In the genomic region with DNA sequence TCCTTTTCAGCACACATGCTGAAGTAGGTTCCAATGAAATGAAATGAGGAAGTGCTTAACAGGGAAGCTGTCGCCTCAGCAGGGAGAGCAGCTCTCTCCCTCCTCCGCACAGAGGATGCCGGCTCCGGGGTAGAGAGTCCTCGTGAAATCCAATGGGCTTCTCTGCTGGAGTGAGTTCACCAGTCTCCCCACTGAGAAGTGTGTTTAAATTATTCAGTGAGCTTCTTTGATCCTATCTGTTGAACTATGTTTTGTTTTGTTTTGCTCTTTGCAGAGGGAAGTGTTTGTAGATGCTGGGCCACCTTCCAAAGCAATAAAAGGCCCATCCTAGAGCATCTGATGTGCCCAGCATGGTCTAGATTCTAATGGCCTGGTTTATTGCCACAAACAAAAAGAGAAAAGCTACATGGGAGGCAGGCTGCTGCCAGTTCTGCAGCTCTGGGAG, we compare ENCODE assay signal across 12 cellular contexts. TPM values are rescaled to one million over a fixed set of nuclear protein-coding genes. Genes with fewer than 3 reads are reported as not detected.
DNase-seq lines count a peak whose midpoint lies in the region; FAIRE-seq and TF ChIP-seq lines count a peak whose summit lies in the region.
"Had no signal": no experiment of that assay in that cellular context is flagged by ENCODE, and none has a peak within 500 bp of the region (broad histone marks: within the 10 kb centered on the region; RNA-seq: fewer than 3 reads in every experiment).

No MANE protein-coding gene starts in this region.

- H3K4me3 ChIP-seq in ACC112 (ENCODE audit: low read depth, low read length) (no peak overlapping the region), HL-60 (replicated peaks; ENCODE audit: insufficient read depth, low read length) (no peak overlapping the region), fibroblast of villous mesenchyme (ENCODE audit: low read depth, low read length) (no peak overlapping the region), adrenal gland (no peak overlapping the region)

- 60 to 80% (median 71%) methylated on average over 1 to 5 of the region's 5 CpGs for WGBS in adrenal gland, 4 donors

- no peak for FAIRE-seq in GM12892 (lab: Jason Lieb, UNC)

- intact Hi-C loops in adrenal gland (cut with DNase I): no loop called here

- no peak overlapping the region for H2AFZ ChIP-seq in ACC112 (ENCODE audit: low read length, unreplicated experiment)

- H3K9me3 ChIP-seq in adrenal gland (replicated peaks in 1 of 3): no peaks in the 10 kb centered on the region

- H3K79me2 ChIP-seq in ACC112 (ENCODE audit: control insufficient read depth, insufficient read depth, low read length, unreplicated experiment): peaks cover under 1% of the 10 kb centered on the region

- no peak for TF ChIP-seq CTCF in HL-60 (IDR thresholded peaks at IDR 0.05; ENCODE audit: insufficient read depth, low read length)
- TF ChIP-seq CTCF in fibroblast of villous mesenchyme (IDR thresholded peaks at IDR 0.05; ENCODE audit: insufficient read depth, low read depth, low read length): no peak
- no peak for TF ChIP-seq CTCF in adrenal gland (IDR thresholded peaks at IDR 0.05)
- TF ChIP-seq CTCF in GM10266 (IDR thresholded peaks at IDR 0.05; ENCODE audit: control insufficient read depth, insufficient read depth, low read depth, missing control alignments): no peak

- no peaks in the 10 kb centered on the region for H3K27me3 ChIP-seq in ACC112 (ENCODE audit: insufficient read depth, low read length)
- no peaks in the 10 kb centered on the region for H3K27me3 ChIP-seq in HL-60 (ENCODE audit: insufficient read depth, poor library complexity, severe bottlenecking)
- no peaks in the 10 kb centered on the region for H3K27me3 ChIP-seq in adrenal gland
- H3K27me3 ChIP-seq: foreskin keratinocyte had no signal

- DNase-seq in HL-60 (ENCODE audit: low read depth in 1 of 2, low spot score in 1 of 2): peak; percentile 28 to 68
- peak; percentile 54 for DNase-seq in SKM-1 (lab: John Stamatoyannopoulos, UW; ENCODE audit: unreplicated experiment)
- peak; percentile 71 for DNase-seq in fibroblast of villous mesenchyme (ENCODE audit: low read depth)
- no peak for DNase-seq in NCI-H774 (lab: John Stamatoyannopoulos, UW)
- DNase-seq in adrenal gland: no peak
- no peak for DNase-seq in GM10266 (ENCODE audit: extremely low spot score)
- no peak for DNase-seq in GM12892 (ENCODE audit: insufficient read length)
- DNase-seq: ACHN; activated CD8-positive, alpha-beta memory T cell treated with anti-CD3 and anti-CD28 coated beads, Interleukin-2, amount 10 ng/mL, durations not matched to agents 7 days and 5 days; foreskin keratinocyte; NCI-H1048 had no signal

- peaks cover 56% of the 10 kb centered on the region for H3K4me1 ChIP-seq in ACC112 (ENCODE audit: control insufficient read depth, insufficient read depth, low read length, unreplicated experiment)
- H3K4me1 ChIP-seq in adrenal gland (replicated peaks in 1 of 2): peaks cover 8% of the 10 kb centered on the region in 2 donors
- H3K4me1 ChIP-seq: foreskin keratinocyte had no signal

- H3K36me3 ChIP-seq in ACC112 (ENCODE audit: insufficient read depth, low read length): peaks cover 20% of the 10 kb centered on the region; the same call in 1 of the 2 replicates
- peaks cover 0 to 30% of the 10 kb centered on the region in 2 donors for H3K36me3 ChIP-seq in adrenal gland (replicated peaks in 1 of 2)

- H3K27ac ChIP-seq in ACC112 (ENCODE audit: low read depth, low read length) (peak overlapping the region; percentile 53; the same call in 1 of the 2 replicates), HL-60 (replicated peaks) (no peak overlapping the region), adrenal gland (no peak overlapping the region)
- H3K27ac ChIP-seq: foreskin keratinocyte had no signal

- TF ChIP-seq POLR2A in adrenal gland (IDR thresholded peaks at IDR 0.05) (no peak), GM12892 (IDR thresholded peaks at IDR 0.05; ENCODE audit: low read depth, low read length) (no peak)

RNA-seq across cellular contexts. Expression of a gene that starts 6.8 kb away (rescaled TPM):
- total RNA-seq in fibroblast of villous mesenchyme: 64.1 and 78.2 TPM in 2 replicates
- total RNA-seq in adrenal gland: 10 to 100 TPM; 26.2 to 79.9 (median 62.5) TPM
- 100 to 1,000 TPM in 1 of 3 donors, 10 to 100 TPM in 2; 50.0 to 128 (median 72.3) TPM for polyA plus RNA-seq in adrenal gland
- 118 TPM for polyA plus RNA-seq in GM12892 (2012; ENCODE audit: missing spikeins)

RNA-seq across cellular contexts. Expression of a gene that starts 7.7 kb away (rescaled TPM):
- 2.6 and 5.5 TPM in 2 replicates for total RNA-seq in fibroblast of villous mesenchyme
- 1 to 10 TPM in 7 of 8 donors, under 1 TPM in 1; 0.72 to 8.9 (median 3.5) TPM for total RNA-seq in adrenal gland
- 1 to 10 TPM; 2.1 to 4.4 (median 4.2) TPM for polyA plus RNA-seq in adrenal gland
- polyA plus RNA-seq in GM12892 (2012; ENCODE audit: missing spikeins): 91.5 TPM

RNA-seq across cellular contexts. Expression of a gene that starts 31.5 kb away (rescaled TPM):
- total RNA-seq in fibroblast of villous mesenchyme: 0.43 and 0.64 TPM in 2 replicates
- total RNA-seq in adrenal gland: 1 to 10 TPM; 1.1 to 5.1 (median 2.1) TPM
- 1 to 10 TPM in 2 of 3 donors, under 1 TPM in 1; 0.48 to 2.1 (median 1.7) TPM for polyA plus RNA-seq in adrenal gland
- polyA plus RNA-seq in GM12892 (2012; ENCODE audit: missing spikeins): 2.2 TPM

RNA-seq across cellular contexts. Expression of a gene that starts 54.9 kb away (rescaled TPM):
- total RNA-seq in fibroblast of villous mesenchyme (18.0 and 27.2 TPM in 2 replicates), adrenal gland (10 to 100 TPM; 24.6 to 39.2 (median 30.9) TPM)
- polyA plus RNA-seq in adrenal gland: 10 to 100 TPM; 17.4 to 39.0 (median 32.2) TPM
- polyA plus RNA-seq in GM12892 (2012; ENCODE audit: missing spikeins): 60.9 TPM

Comparison
In these comparisons a context has a peak if more than half of its experiments do, and no peak if none do; other contexts are left out.
1. DNase-seq: peak in HL-60 (2 of 2), SKM-1 (single experiment) and fibroblast of villous mesenchyme (single experiment); none in NCI-H774 (single experiment), adrenal gland (0 of 7), GM10266 (single experiment) and GM12892 (single experiment).